In the genomic region with DNA sequence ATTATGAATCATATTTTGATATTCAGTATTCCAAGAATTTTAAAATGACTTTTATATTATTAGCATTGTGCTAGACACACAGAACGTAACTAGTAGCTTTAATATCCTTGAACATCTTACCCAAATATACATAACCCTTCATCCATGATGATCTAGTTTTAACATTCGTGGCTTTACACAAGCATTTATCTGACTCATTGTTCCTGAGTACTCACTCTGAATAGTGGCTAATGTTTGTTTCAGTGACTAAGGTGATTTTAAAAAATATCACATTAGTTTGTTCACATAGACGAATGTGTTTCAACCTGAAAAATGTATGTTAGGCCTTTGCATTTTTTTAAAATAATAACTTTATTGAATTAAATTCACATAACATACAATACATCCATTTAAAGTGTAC, we compare ENCODE assay signal across 23 cellular contexts.
DNase-seq lines count a peak whose midpoint lies in the region; FAIRE-seq and TF ChIP-seq lines count a peak whose summit lies in the region.
"Had no signal": no experiment of that assay in that cellular context is flagged by ENCODE, and none has a peak within 500 bp of the region (broad histone marks: within the 10 kb centered on the region; RNA-seq: fewer than 3 reads in every experiment).

No MANE protein-coding gene starts in this region.

- H3K27me3 ChIP-seq in astrocyte (ENCODE audit: insufficient read depth, low read length) (no peaks in the 10 kb centered on the region), Karpas-422 (ENCODE audit: low read length) (no peaks in the 10 kb centered on the region)
- H3K27me3 ChIP-seq: BLaER1 had no signal

- H3K36me3 Mint-ChIP-seq in HFFc6 (ENCODE audit: low read depth) (no peaks in the 10 kb centered on the region), astrocyte (ENCODE audit: low read depth, unreplicated experiment) (no peaks in the 10 kb centered on the region)
- H3K36me3 Mint-ChIP-seq: CD4-positive, alpha-beta memory T cell had no signal

- FAIRE-seq in astrocyte (lab: Jason Lieb, UNC) (no peak), kidney (lab: Jason Lieb, UNC) (no peak)
- FAIRE-seq: GM19239, H1, K562 had no signal

- H3K79me2 ChIP-seq in astrocyte (ENCODE audit: insufficient read depth, low read length) (no peaks in the 10 kb centered on the region), Karpas-422 (ENCODE audit: low read length) (no peaks in the 10 kb centered on the region)

- H3K9me2 ChIP-seq in Karpas-422 (replicated peaks; ENCODE audit: insufficient read depth, low read length): no peaks in the 10 kb centered on the region

- H3K4me1 ChIP-seq in astrocyte (ENCODE audit: insufficient read depth, low read length) (no peaks in the 10 kb centered on the region), Karpas-422 (ENCODE audit: low read length) (no peaks in the 10 kb centered on the region), kidney (ENCODE audit: control insufficient read depth in 1 of 2, insufficient read depth in 1 of 2, low read depth in 1 of 2, low read length in 2 of 2) (no peaks in the 10 kb centered on the region)
- H3K4me1 ChIP-seq: BLaER1, Caco-2 had no signal

- H3K9me3 ChIP-seq in astrocyte (ENCODE audit: insufficient read depth, low read depth, low read length): no peaks in the 10 kb centered on the region
- no peaks in the 10 kb centered on the region for H3K9me3 ChIP-seq in Karpas-422 (ENCODE audit: low read length)
- H3K9me3 ChIP-seq in kidney (ENCODE audit: control insufficient read depth in 1 of 2, low read length in 2 of 2): peaks cover 0 to 3% of the 10 kb centered on the region in 2 donors
- H3K9me3 ChIP-seq: BLaER1, Caco-2 had no signal

- H4K20me1 ChIP-seq in astrocyte (ENCODE audit: insufficient read depth, low read length) (no peaks in the 10 kb centered on the region), Karpas-422 (ENCODE audit: insufficient read depth, low read depth, low read length) (no peaks in the 10 kb centered on the region)
- H4K20me1 ChIP-seq: BLaER1 had no signal

- H3K4me1 Mint-ChIP-seq in HFFc6 (ENCODE audit: low read depth) (peaks cover under 1% of the 10 kb centered on the region; the same call in 1 of the 2 replicates), astrocyte (ENCODE audit: low read depth, unreplicated experiment) (no peaks in the 10 kb centered on the region)
- H3K4me1 Mint-ChIP-seq: CD4-positive, alpha-beta memory T cell had no signal

- TF ChIP-seq CTCF in HFFc6 (IDR thresholded peaks at IDR 0.05): no peak
- no peak for TF ChIP-seq CTCF in astrocyte (IDR thresholded peaks at IDR 0.05; ENCODE audit: insufficient read depth, low read depth, low read length)
- no peak for TF ChIP-seq CTCF in kidney (IDR thresholded peaks at IDR 0.05; ENCODE audit: borderline replicate concordance, extremely low read depth, insufficient read depth)

- intact Hi-C loops in kidney (cut with DNase I): no loop called here

- H3K27me3 Mint-ChIP-seq in HFFc6 (ENCODE audit: insufficient read depth) (no peaks in the 10 kb centered on the region; the same call in 1 of the 2 replicates), astrocyte (ENCODE audit: low read depth, unreplicated experiment) (no peaks in the 10 kb centered on the region)

- H3K27ac ChIP-seq in astrocyte (ENCODE audit: low read depth, low read length): no peak overlapping the region
- no peak overlapping the region for H3K27ac ChIP-seq in Karpas-422 (ENCODE audit: low read length)
- H3K27ac ChIP-seq in kidney (ENCODE audit: low read depth in 2 of 2, low read length in 2 of 2): no peak overlapping the region
- H3K27ac ChIP-seq: BLaER1 had no signal

- DNase-seq in HFFc6 (peak; percentile 10), astrocyte (ENCODE audit: low read depth) (peak; percentile 7), fibroblast of peridontal ligament (ENCODE audit: extremely low read depth) (peak; percentile 6), Karpas-422 (no peak), kidney (no peak), T-helper 2 cell (no peak)
- no peak for DNase-seq in activated CD8-positive, alpha-beta memory T cell treated with anti-CD3 and anti-CD28 coated beads, Interleukin-2, amount 50 U/mL, for 4 hours
- DNase-seq: Caco-2; CD4-positive, alpha-beta memory T cell; GDM1; NCI-H1092 treated with DMSO at 0.1 percent for 48 hours; NCI-H1436 treated with DMSO at 0.1 percent for 48 hours; NCI-H1930; NCI-H2227 treated with DMSO at 0.1 percent for 48 hours; NCI-H510A; NCI-H774; NK-92 treated with Interleukin-12 subunit alpha and Interleukin-12 subunit beta, amount 100 ng/mL, for 24 hours; SIG-M5; SK-N-SH had no signal

- no peak overlapping the region for H3K4me3 Mint-ChIP-seq in HFFc6
- no peak overlapping the region for H3K4me3 Mint-ChIP-seq in astrocyte (ENCODE audit: unreplicated experiment)
- H3K4me3 Mint-ChIP-seq: CD4-positive, alpha-beta memory T cell had no signal

- H3K4me3 ChIP-seq in astrocyte (ENCODE audit: insufficient read depth, low read depth, low read length): no peak overlapping the region
- H3K4me3 ChIP-seq in Karpas-422 (ENCODE audit: low read length): no peak overlapping the region
- no peak overlapping the region for H3K4me3 ChIP-seq in kidney (ENCODE audit: low read length in 2 of 2)
- H3K4me3 ChIP-seq: BLaER1, K562 had no signal

- H2AFZ ChIP-seq in astrocyte (ENCODE audit: low read depth, low read length) (no peak overlapping the region), Karpas-422 (ENCODE audit: low read length) (no peak overlapping the region)

- H3K9me3 Mint-ChIP-seq in HFFc6: no peaks in the 10 kb centered on the region
- H3K9me3 Mint-ChIP-seq in astrocyte (ENCODE audit: unreplicated experiment): peaks cover 4% of the 10 kb centered on the region

- no peak overlapping the region for H3K9ac ChIP-seq in astrocyte (ENCODE audit: low read length)
- H3K9ac ChIP-seq in Karpas-422 (ENCODE audit: low read length): no peak overlapping the region
- H3K9ac ChIP-seq in kidney (ENCODE audit: low read length in 2 of 2): no peak overlapping the region
- H3K9ac ChIP-seq: BLaER1, SK-N-SH had no signal

- H3K36me3 ChIP-seq in astrocyte (ENCODE audit: insufficient read depth, low read length) (no peaks in the 10 kb centered on the region), Karpas-422 (ENCODE audit: insufficient read depth, low read length) (no peaks in the 10 kb centered on the region), kidney (ENCODE audit: control insufficient read depth in 1 of 2, insufficient read depth in 2 of 2, low read length in 2 of 2) (no peaks in the 10 kb centered on the region)
- H3K36me3 ChIP-seq: BLaER1 had no signal

- peak overlapping the region; percentile 17; the same call in 1 of the 2 replicates for H3K27ac Mint-ChIP-seq in HFFc6
- H3K27ac Mint-ChIP-seq in astrocyte (ENCODE audit: unreplicated experiment): no peak overlapping the region
- H3K27ac Mint-ChIP-seq: CD4-positive, alpha-beta memory T cell had no signal

- H3K4me2 ChIP-seq in astrocyte (ENCODE audit: low read length) (no peak overlapping the region), Karpas-422 (ENCODE audit: low read depth, low read length, poor library complexity, severe bottlenecking) (no peak overlapping the region)
- H3K4me2 ChIP-seq: BLaER1, SK-N-SH had no signal

Comparison
In these comparisons a context has a peak if more than half of its experiments do, and no peak if none do; other contexts are left out.
1. DNase-seq: peak in HFFc6 (single experiment), astrocyte (single experiment) and fibroblast of peridontal ligament (single experiment); none in Karpas-422 (single experiment), activated CD8-positive, alpha-beta memory T cell treated with anti-CD3 and anti-CD28 coated beads, Interleukin-2, amount 50 U/mL, for 4 hours (single experiment), kidney (single experiment) and T-helper 2 cell (0 of 5).